ENCODE assay signal across 15 cellular contexts in the genomic region with DNA sequence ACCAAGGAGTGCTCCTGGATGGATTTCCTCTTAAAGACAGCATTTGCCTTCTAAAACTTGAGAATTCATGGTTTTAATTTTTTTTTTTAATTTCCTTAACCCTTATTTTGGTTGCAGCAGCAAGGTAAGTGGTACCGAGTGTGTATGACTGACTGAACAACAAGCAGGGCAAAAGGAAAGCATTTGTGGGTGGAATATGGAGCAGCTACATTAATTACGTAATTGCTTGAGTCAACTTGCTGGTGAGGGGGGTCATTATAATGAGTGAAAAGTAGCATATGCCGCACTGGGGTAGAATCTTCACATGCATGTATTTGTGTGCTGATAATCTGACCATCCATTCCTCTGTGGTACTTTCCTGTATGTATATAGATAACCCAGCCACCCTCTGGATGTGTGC.
A peak's percentile ranks its signal among the peaks of the same experiment; 100 is the strongest.
DNase-seq lines count a peak whose midpoint lies in the region; TF ChIP-seq lines count a peak whose summit lies in the region.
"Had no signal": no experiment of that assay in that cellular context is flagged by ENCODE, and none has a peak within 500 bp of the region (broad histone marks: within the 10 kb centered on the region; RNA-seq: fewer than 3 reads in every experiment).

No MANE protein-coding gene starts in this region.

- no peaks in the 10 kb centered on the region; a peak in 1 of 22 replicates for H3K36me3 ChIP-seq in BLaER1 treated with 17β-estradiol and CSF1 and Interleukin-3, amounts not matched to agents 10 nM and 100 nM
- no peaks in the 10 kb centered on the region for H3K36me3 ChIP-seq in fibroblast of lung (ENCODE audit: control insufficient read depth, insufficient read depth, low read length)
- no peaks in the 10 kb centered on the region for H3K36me3 ChIP-seq in osteoblast (ENCODE audit: insufficient read depth, low read length)

- CTCF ChIA-PET in activated CD4-positive, alpha-beta memory T cell treated with anti-CD3 and anti-CD28 coated beads, Interleukin-2, amount 10 ng/mL, durations not matched to agents 7 days and 5 days (lab: Charles Lee): no interaction called here

- peak overlapping the region in 2 of 11 experiments; percentile 12 to 25; a peak in 4 of 22 replicates for H3K27ac ChIP-seq in BLaER1 treated with 17β-estradiol and CSF1 and Interleukin-3, amounts not matched to agents 10 nM and 100 nM
- H3K27ac ChIP-seq in fibroblast of lung (ENCODE audit: insufficient read depth, low read length): peak overlapping the region; percentile 66
- H3K27ac ChIP-seq in osteoblast (ENCODE audit: low read depth, low read length): peak overlapping the region; percentile 44
- H3K27ac ChIP-seq: C4-2B had no signal

- TF ChIP-seq POLR2A in NB4 (IDR thresholded peaks at IDR 0.05; ENCODE audit: extremely low read depth, insufficient read length): no peak

- H3K9me3 ChIP-seq in BLaER1 treated with 17β-estradiol and CSF1 and Interleukin-3, amounts not matched to agents 10 nM and 100 nM (replicated peaks in 1 of 11): no peaks in the 10 kb centered on the region
- H3K9me3 ChIP-seq in fibroblast of lung (ENCODE audit: control insufficient read depth, insufficient read depth, low read depth, low read length): no peaks in the 10 kb centered on the region
- no peaks in the 10 kb centered on the region for H3K9me3 ChIP-seq in osteoblast (ENCODE audit: low read depth, low read length)
- H3K9me3 ChIP-seq: body of pancreas had no signal

- POLR2A ChIA-PET in activated CD4-positive, alpha-beta memory T cell treated with anti-CD3 and anti-CD28 coated beads, Interleukin-2, amount 10 ng/mL, durations not matched to agents 7 days and 5 days (lab: Charles Lee): no interaction called here

- TF ChIP-seq CTCF in NB4 (IDR thresholded peaks at IDR 0.05; ENCODE audit: low read depth, low read length) (no peak), fibroblast of lung (conservative IDR thresholded peaks at IDR 0.05 in 1 of 2, IDR thresholded peaks at IDR 0.05 in 1 of 2; ENCODE audit: low read depth in 1 of 2, low read length in 2 of 2) (no peak), osteoblast (IDR thresholded peaks at IDR 0.05; ENCODE audit: extremely low read depth, low read depth, low read length) (no peak)

- peaks cover 2% of the 10 kb centered on the region for H3K27me3 Mint-ChIP-seq in activated CD4-positive, alpha-beta memory T cell treated with anti-CD3 and anti-CD28 coated beads, Interleukin-2, amount 10 ng/mL, durations not matched to agents 7 days and 5 days

- no peaks in the 10 kb centered on the region for H4K20me1 ChIP-seq in BLaER1 treated with 17β-estradiol and CSF1 and Interleukin-3, amounts not matched to agents 10 nM and 100 nM
- H4K20me1 ChIP-seq in fibroblast of lung (ENCODE audit: control insufficient read depth, extremely low read depth, insufficient read depth, low read length) (no peaks in the 10 kb centered on the region), osteoblast (ENCODE audit: insufficient read depth, low read length) (no peaks in the 10 kb centered on the region)

- no peaks in the 10 kb centered on the region for H3K79me2 ChIP-seq in fibroblast of lung (ENCODE audit: control insufficient read depth, insufficient read depth, low read length)
- no peaks in the 10 kb centered on the region for H3K79me2 ChIP-seq in osteoblast (ENCODE audit: insufficient read depth, low read length)

- H3K4me1 ChIP-seq in BLaER1 treated with 17β-estradiol and CSF1 and Interleukin-3, amounts not matched to agents 10 nM and 100 nM: peaks cover 17 to 21% (median 20%) of the 10 kb centered on the region in 10 experiments
- peaks cover 13% of the 10 kb centered on the region for H3K4me1 ChIP-seq in fibroblast of lung (ENCODE audit: control insufficient read depth, extremely low read depth, insufficient read depth, low read length)
- peaks cover 30% of the 10 kb centered on the region for H3K4me1 ChIP-seq in osteoblast (ENCODE audit: insufficient read depth, low read length)

- no peak overlapping the region for H3K27ac Mint-ChIP-seq in activated CD4-positive, alpha-beta memory T cell treated with anti-CD3 and anti-CD28 coated beads, Interleukin-2, amount 10 ng/mL, durations not matched to agents 7 days and 5 days
- H3K27ac Mint-ChIP-seq: memory B cell had no signal

- peak overlapping the region; percentile 66 to 88 (median 80) for H3K4me2 ChIP-seq in BLaER1 treated with 17β-estradiol and CSF1 and Interleukin-3, amounts not matched to agents 10 nM and 100 nM
- peak overlapping the region; percentile 90 for H3K4me2 ChIP-seq in fibroblast of lung (ENCODE audit: extremely low read depth, insufficient read depth, low read length)
- H3K4me2 ChIP-seq in osteoblast (ENCODE audit: insufficient read depth, low read length): peak overlapping the region; percentile 80

- no peaks in the 10 kb centered on the region for H3K9me3 Mint-ChIP-seq in activated CD4-positive, alpha-beta memory T cell treated with anti-CD3 and anti-CD28 coated beads, Interleukin-2, amount 10 ng/mL, durations not matched to agents 7 days and 5 days
- H3K9me3 Mint-ChIP-seq: memory B cell had no signal

- no peaks in the 10 kb centered on the region for H3K4me1 Mint-ChIP-seq in activated CD4-positive, alpha-beta memory T cell treated with anti-CD3 and anti-CD28 coated beads, Interleukin-2, amount 10 ng/mL, durations not matched to agents 7 days and 5 days

- no peak overlapping the region for H2AFZ ChIP-seq in fibroblast of lung (ENCODE audit: low read length)
- peak overlapping the region; percentile 58 for H2AFZ ChIP-seq in osteoblast (ENCODE audit: low read length)

- DNase-seq in NB4 (ENCODE audit: low read depth): peak; percentile 48
- DNase-seq in fibroblast of lung (ENCODE audit: low read depth in 2 of 2): peak in 1 of 2 donors; percentile 46
- DNase-seq in osteoblast (ENCODE audit: insufficient read length, low spot score, missing footprints): no peak
- DNase-seq in activated CD4-positive, alpha-beta memory T cell treated with anti-CD3 and anti-CD28 coated beads, Interleukin-2, amount 10 ng/mL, durations not matched to agents 7 days and 5 days: no peak
- DNase-seq in NCI-H345 (lab: John Stamatoyannopoulos, UW): no peak
- DNase-seq in NCI-H1417 (lab: John Stamatoyannopoulos, UW): no peak
- no peak for DNase-seq in activated gamma-delta T cell treated with Interleukin-2 at 50 U/mL for 16 hours
- DNase-seq: DMS79; effector CD8-positive, alpha-beta T cell; foreskin melanocyte; stimulated activated naive CD4-positive, alpha-beta T cell had no signal

- no peaks in the 10 kb centered on the region for H3K27me3 ChIP-seq in BLaER1 treated with 17β-estradiol and CSF1 and Interleukin-3, amounts not matched to agents 10 nM and 100 nM
- H3K27me3 ChIP-seq in fibroblast of lung (ENCODE audit: control insufficient read depth, insufficient read depth, low read length): no peaks in the 10 kb centered on the region
- no peaks in the 10 kb centered on the region for H3K27me3 ChIP-seq in osteoblast (ENCODE audit: insufficient read depth, low read length)
- H3K27me3 ChIP-seq: body of pancreas had no signal

- H3K9ac ChIP-seq in BLaER1 treated with 17β-estradiol and CSF1 and Interleukin-3, amounts not matched to agents 10 nM and 100 nM: peak overlapping the region in 3 of 11 experiments; percentile 11 to 34 (median 28); a peak in 5 of 22 replicates
- H3K9ac ChIP-seq in fibroblast of lung (ENCODE audit: insufficient read depth, low read length): peak overlapping the region; percentile 8

- no peaks in the 10 kb centered on the region for H3K36me3 Mint-ChIP-seq in activated CD4-positive, alpha-beta memory T cell treated with anti-CD3 and anti-CD28 coated beads, Interleukin-2, amount 10 ng/mL, durations not matched to agents 7 days and 5 days (ENCODE audit: low read depth)
- H3K36me3 Mint-ChIP-seq: memory B cell had no signal

- no peak overlapping the region for H3K4me3 Mint-ChIP-seq in activated CD4-positive, alpha-beta memory T cell treated with anti-CD3 and anti-CD28 coated beads, Interleukin-2, amount 10 ng/mL, durations not matched to agents 7 days and 5 days
- H3K4me3 Mint-ChIP-seq: memory B cell had no signal

- no peak overlapping the region for H3K4me3 ChIP-seq in BLaER1 treated with 17β-estradiol and CSF1 and Interleukin-3, amounts not matched to agents 10 nM and 100 nM
- H3K4me3 ChIP-seq in NB4 (ENCODE audit: low read depth, low read length) (no peak overlapping the region), fibroblast of lung (replicated peaks in 1 of 4; ENCODE audit: control extremely low read depth in 1 of 4, insufficient read depth in 1 of 4, low read depth in 3 of 4, low read length in 4 of 4) (peak overlapping the region; percentile 27 to 49 (median 37)), osteoblast (ENCODE audit: insufficient read depth, low read length) (peak overlapping the region; percentile 54)
- H3K4me3 ChIP-seq: body of pancreas had no signal

Comparison
In these comparisons a context has a peak if more than half of its experiments do, and no peak if none do; other contexts are left out.
1. H3K4me3 ChIP-seq: peak in fibroblast of lung (4 of 4) and osteoblast (single experiment); none in BLaER1 treated with 17β-estradiol and CSF1 and Interleukin-3, amounts not matched to agents 10 nM and 100 nM (0 of 10) and NB4 (single experiment).
2. Peak in every context shown above with its lines, with median percentiles within 50 percentile points of each other: H3K4me2 ChIP-seq.